1 cellular context compared by ENCODE assay signal in genomic region chr20:555933-556332, GRCh38.
TF ChIP-seq lines count a peak whose summit lies in the region.

No MANE protein-coding gene starts in this region.

TF ChIP-seq in HepG2, 621 proteins besides CTCF, POLR2A, EP300 and RAD21 (continued from another document and continues in another):
- TF ChIP-seq ZNF598 (CRISPR knock-in tag; IDR thresholded peaks at IDR 0.05; ENCODE audit: borderline replicate concordance) (no peak), HIC2 (CRISPR knock-in tag; IDR thresholded peaks at IDR 0.05; ENCODE audit: low read depth) (no peak), KDM5B (CRISPR knock-in tag; IDR thresholded peaks at IDR 0.05; ENCODE audit: borderline replicate concordance) (peak; percentile 45; the same call in 1 of the 2 replicates), LBX2 (CRISPR knock-in tag; IDR thresholded peaks at IDR 0.05; ENCODE audit: borderline replicate concordance) (no peak), SKIL (CRISPR knock-in tag; IDR thresholded peaks at IDR 0.05; ENCODE audit: borderline replicate concordance) (0 out of 2 replicates have a peak, but pooled peaks have one; percentile 24), TEAD3 (CRISPR knock-in tag; optimal IDR thresholded peaks at IDR 0.05; ENCODE audit: borderline replicate concordance) (peak; percentile 47), ARNT (IDR thresholded peaks at IDR 0.05) (no peak), PRPF4 (IDR thresholded peaks at IDR 0.05; ENCODE audit: low read depth, low read length, poor library complexity, severe bottlenecking) (no peak), ZUFSP (CRISPR knock-in tag; IDR thresholded peaks at IDR 0.05; ENCODE audit: borderline replicate concordance) (no peak), SSRP1 (CRISPR knock-in tag; IDR thresholded peaks at IDR 0.05) (no peak), HNRNPL (IDR thresholded peaks at IDR 0.05; ENCODE audit: low read depth, low read length) (no peak), KDM1A (CRISPR knock-in tag; IDR thresholded peaks at IDR 0.05) (no peak), HOXA3 (CRISPR knock-in tag; IDR thresholded peaks at IDR 0.05) (no peak), CCAR2 (optimal IDR thresholded peaks at IDR 0.05; ENCODE audit: low read depth, low read length) (no peak), SP140L (CRISPR knock-in tag; IDR thresholded peaks at IDR 0.05; ENCODE audit: borderline replicate concordance) (no peak), ZNF784 (CRISPR knock-in tag; IDR thresholded peaks at IDR 0.05; ENCODE audit: borderline replicate concordance) (no peak), RBM22 (optimal IDR thresholded peaks at IDR 0.05; ENCODE audit: low read length) (no peak), RORA (CRISPR knock-in tag; IDR thresholded peaks at IDR 0.05) (no peak), ZNF3 (CRISPR knock-in tag; IDR thresholded peaks at IDR 0.05) (no peak), FOXA3 (CRISPR knock-in tag; IDR thresholded peaks at IDR 0.05) (peak; percentile 57), SMC3 (IDR thresholded peaks at IDR 0.05; ENCODE audit: low read length) (no peak), CREB3 (CRISPR knock-in tag; IDR thresholded peaks at IDR 0.05) (no peak), ZNF280D (CRISPR knock-in tag; IDR thresholded peaks at IDR 0.05) (no peak), MBD4 (IDR thresholded peaks at IDR 0.05; ENCODE audit: borderline replicate concordance, low read length) (no peak), KAT2B (IDR thresholded peaks at IDR 0.05; ENCODE audit: borderline replicate concordance, low read depth, low read length) (no peak), ZNF605 (CRISPR knock-in tag; IDR thresholded peaks at IDR 0.05) (no peak), ZFP90 (CRISPR knock-in tag; IDR thresholded peaks at IDR 0.05; ENCODE audit: borderline replicate concordance) (no peak), ZMYM2 (CRISPR knock-in tag; IDR thresholded peaks at IDR 0.05) (no peak), SNRNP70 (IDR thresholded peaks at IDR 0.05; ENCODE audit: low read depth, low read length) (no peak), MAFF (IDR thresholded peaks at IDR 0.05; ENCODE audit: low read depth, low read length) (no peak), ZNF639 (CRISPR knock-in tag; conservative IDR thresholded peaks at IDR 0.05) (no peak), MTF1 (CRISPR knock-in tag; IDR thresholded peaks at IDR 0.05) (no peak), ZNF12 (CRISPR knock-in tag; IDR thresholded peaks at IDR 0.05) (no peak), ARID5B (CRISPR knock-in tag; IDR thresholded peaks at IDR 0.05) (peak; percentile 41; the same call in 1 of the 2 replicates), RXRB (CRISPR knock-in tag; IDR thresholded peaks at IDR 0.05; ENCODE audit: borderline replicate concordance) (peak; percentile 48; the same call in 1 of the 2 replicates), DNMT3B (CRISPR knock-in tag; conservative IDR thresholded peaks at IDR 0.05) (no peak), SIX4 (CRISPR knock-in tag; IDR thresholded peaks at IDR 0.05) (no peak), PLSCR1 (CRISPR knock-in tag; IDR thresholded peaks at IDR 0.05; ENCODE audit: borderline replicate concordance) (no peak), TBX2 (CRISPR knock-in tag; IDR thresholded peaks at IDR 0.05; ENCODE audit: borderline replicate concordance) (no peak), GFI1 (CRISPR knock-in tag; IDR thresholded peaks at IDR 0.05; ENCODE audit: borderline replicate concordance) (peak; percentile 87), CC2D1A (CRISPR knock-in tag; IDR thresholded peaks at IDR 0.05) (no peak), XRCC5 (optimal IDR thresholded peaks at IDR 0.05; ENCODE audit: low read length) (peak; percentile 70), EED (CRISPR knock-in tag; IDR thresholded peaks at IDR 0.05) (no peak)
